22 cellular contexts compared by ENCODE assay signal in genomic region chrX:25084446-25084845, GRCh38.
DNase-seq lines count a peak whose midpoint lies in the region; ATAC-seq lines count a peak whose summit lies in the region.
"Had no signal": no experiment of that assay in that cellular context is flagged by ENCODE, and none has a peak within 500 bp of the region (broad histone marks: within the 10 kb centered on the region; RNA-seq: fewer than 3 reads in every experiment).

No MANE protein-coding gene starts in this region.

- CTCF ChIA-PET in CD4-positive, alpha-beta memory T cell (lab: Charles Lee; ENCODE audit: partially characterized antibody) = no interaction called here

- H3K27me3 ChIP-seq in CD4-positive, alpha-beta memory T cell (ENCODE audit: insufficient read depth, low read length) = no peaks in the 10 kb centered on the region

- H3K4me3 Mint-ChIP-seq in CD4-positive, alpha-beta memory T cell = no peak overlapping the region
- H3K4me3 Mint-ChIP-seq: B cell; CD4-positive, CD25-positive, alpha-beta regulatory T cell had no signal

- ATAC-seq in HG03378 (IDR thresholded peaks at IDR 0.05; ENCODE audit: unreplicated experiment) = no peak
- ATAC-seq: SK-N-SH treated with all-trans-retinoic acid at 6 μM for 48 hours had no signal

- H3K9me3 ChIP-seq in CD4-positive, alpha-beta memory T cell (ENCODE audit: control insufficient read depth in 1 of 2, low read length in 2 of 2) = no peaks in the 10 kb centered on the region
- H3K9me3 ChIP-seq: Caco-2 had no signal

- H3K9me3 Mint-ChIP-seq in CD4-positive, alpha-beta memory T cell = peaks cover 0 to 8% (median under 1%) of the 10 kb centered on the region in 8 donors

- no peaks in the 10 kb centered on the region for H3K36me3 ChIP-seq in CD4-positive, alpha-beta memory T cell (ENCODE audit: insufficient read depth, low read length)

- no peaks in the 10 kb centered on the region for H3K4me1 Mint-ChIP-seq in CD4-positive, alpha-beta memory T cell
- H3K4me1 Mint-ChIP-seq: B cell; CD4-positive, CD25-positive, alpha-beta regulatory T cell had no signal

- intact Hi-C loops in CD4-positive, alpha-beta memory T cell (cut with micrococcal nuclease) = no loop called here

- no peak overlapping the region for H3K27ac ChIP-seq in CD4-positive, alpha-beta memory T cell (ENCODE audit: low read depth, low read length)
- H3K27ac ChIP-seq: PC-9 had no signal

- POLR2A ChIA-PET in CD4-positive, alpha-beta memory T cell (lab: Charles Lee; ENCODE audit: partially characterized antibody) = no interaction called here

- no peak overlapping the region for H3K27ac Mint-ChIP-seq in CD4-positive, alpha-beta memory T cell
- H3K27ac Mint-ChIP-seq: B cell; CD4-positive, CD25-positive, alpha-beta regulatory T cell had no signal

- no peaks in the 10 kb centered on the region for H3K4me1 ChIP-seq in CD4-positive, alpha-beta memory T cell (ENCODE audit: insufficient read depth, low read length)
- H3K4me1 ChIP-seq: Caco-2 had no signal

- DNase-seq in NCI-H2107 treated with DMSO at 0.1 percent for 48 hours (lab: John Stamatoyannopoulos, UW; ENCODE audit: unreplicated experiment) = peak; percentile 2
- DNase-seq in NCI-H2107 (lab: John Stamatoyannopoulos, UW) = no peak
- DNase-seq in NCI-H1105 treated with DMSO at 0.1 percent for 48 hours (lab: John Stamatoyannopoulos, UW) = peak; percentile 51
- DNase-seq in NCI-H748 (lab: John Stamatoyannopoulos, UW; ENCODE audit: unreplicated experiment) = peak; percentile 83
- DNase-seq in cerebellar cortex (ENCODE audit: low spot score) = peak; percentile 0
- no peak for DNase-seq in CD4-positive, alpha-beta memory T cell
- DNase-seq in NCI-H187 (lab: John Stamatoyannopoulos, UW) = no peak
- DNase-seq: Caco-2; CD4-positive, CD25-positive, alpha-beta regulatory T cell; GF-D8; GOT3; HCEC 1CT; KG1; NCI-H1092 treated with DMSO at 0.1 percent for 48 hours; NCI-H2029 treated with DMSO at 0.1 percent for 48 hours; NCI-H524 treated with DMSO at 0.1 percent for 48 hours; PC-9; RPMI8226; SHP77 had no signal

- no peak overlapping the region for H3K4me3 ChIP-seq in CD4-positive, alpha-beta memory T cell (ENCODE audit: low read length in 2 of 2)
- H3K4me3 ChIP-seq: PC-9 had no signal

- no peaks in the 10 kb centered on the region for H3K36me3 Mint-ChIP-seq in CD4-positive, alpha-beta memory T cell
- H3K36me3 Mint-ChIP-seq: CD4-positive, CD25-positive, alpha-beta regulatory T cell had no signal

- peaks cover 0 to 3% of the 10 kb centered on the region in 2 donors for H3K27me3 Mint-ChIP-seq in CD4-positive, alpha-beta memory T cell
- H3K27me3 Mint-ChIP-seq: B cell had no signal

Comparison
In these comparisons a context has a peak if more than half of its experiments do, and no peak if none do; other contexts are left out.
1. DNase-seq: peak in NCI-H2107 treated with DMSO at 0.1 percent for 48 hours (single experiment), NCI-H1105 treated with DMSO at 0.1 percent for 48 hours (single experiment), NCI-H748 (single experiment) and cerebellar cortex (single experiment); none in NCI-H2107 (single experiment), CD4-positive, alpha-beta memory T cell (0 of 5) and NCI-H187 (0 of 2).